Comparison of ENCODE assay signal across 21 cellular contexts in the genomic region with DNA sequence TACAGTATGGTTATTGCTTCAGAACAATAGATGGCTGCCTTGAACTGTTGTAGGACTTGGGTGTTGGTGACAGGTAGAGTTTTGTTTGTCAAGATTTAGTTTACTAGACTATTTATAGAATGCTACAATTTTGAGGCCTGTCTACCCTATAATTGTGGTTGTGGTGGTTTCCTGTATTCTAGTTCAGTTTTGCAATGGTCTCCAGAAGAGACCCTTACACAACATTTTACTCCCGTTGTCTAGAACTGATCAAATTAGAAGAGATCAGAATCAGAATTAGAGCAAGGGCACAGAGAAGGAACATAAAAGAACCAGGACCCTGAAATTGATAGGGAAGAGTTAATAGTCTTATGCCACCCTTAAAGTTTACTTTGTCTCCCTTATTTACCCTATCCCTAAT. TPM values are rescaled to one million over a fixed set of nuclear protein-coding genes. Genes with fewer than 3 reads are reported as not detected.
DNase-seq lines count a peak whose midpoint lies in the region; ATAC-seq and TF ChIP-seq lines count a peak whose summit lies in the region.
"Had no signal": no experiment of that assay in that cellular context is flagged by ENCODE, and none has a peak within 500 bp of the region (broad histone marks: within the 10 kb centered on the region; RNA-seq: fewer than 3 reads in every experiment).

No MANE protein-coding gene starts in this region.

- no peak overlapping the region for H3K4me3 Mint-ChIP-seq in activated T-cell treated with anti-CD3 and anti-CD28 coated beads, Interleukin-2, amount 50 U/mL, for 72 hours

- no peak for TF ChIP-seq EP300 in tibial nerve (IDR thresholded peaks at IDR 0.05)

- peaks cover 0 to 52% (median 3%) of the 10 kb centered on the region in 4 donors for H3K4me1 ChIP-seq in tibial nerve
- H3K4me1 ChIP-seq: parathyroid adenoma had no signal

- CTCF ChIA-PET in HEK293T (lab: Yijun Ruan, JAX) = no interaction called here

- H3K27ac Mint-ChIP-seq in activated T-cell treated with anti-CD3 and anti-CD28 coated beads, Interleukin-2, amount 50 U/mL, for 72 hours = peak overlapping the region; percentile 75

- no peaks in the 10 kb centered on the region for H3K9me3 ChIP-seq in tibial nerve

- H3K9me3 Mint-ChIP-seq in activated T-cell treated with anti-CD3 and anti-CD28 coated beads, Interleukin-2, amount 50 U/mL, for 72 hours = no peaks in the 10 kb centered on the region

- H3K36me3 ChIP-seq in tibial nerve = peaks cover 0 to 90% (median 6%) of the 10 kb centered on the region in 3 donors

- no peaks in the 10 kb centered on the region for H3K27me3 Mint-ChIP-seq in activated T-cell treated with anti-CD3 and anti-CD28 coated beads, Interleukin-2, amount 50 U/mL, for 72 hours (ENCODE audit: low read depth)

- no peak for ATAC-seq in activated T-cell treated with anti-CD3 and anti-CD28 coated beads, Interleukin-2, amount 50 U/mL, for 72 hours (replicated peaks in 1 of 2)
- ATAC-seq: left lobe of liver had no signal

- H3K27me3 ChIP-seq in dorsolateral prefrontal cortex (no peaks in the 10 kb centered on the region), tibial nerve (no peaks in the 10 kb centered on the region)

- POLR2A ChIA-PET in HEK293T (lab: Yijun Ruan, JAX) = no interaction called here

- peaks cover 12% of the 10 kb centered on the region for H3K4me1 Mint-ChIP-seq in activated T-cell treated with anti-CD3 and anti-CD28 coated beads, Interleukin-2, amount 50 U/mL, for 72 hours (ENCODE audit: low read depth)

- H3K4me3 ChIP-seq in dorsolateral prefrontal cortex (no peak overlapping the region), tibial nerve (no peak overlapping the region)
- H3K4me3 ChIP-seq: GM23248, K562, skin epidermis had no signal

- peak overlapping the region in 52 of 59 donors; percentile 1 to 91 (median 70) for H3K27ac ChIP-seq in dorsolateral prefrontal cortex
- H3K27ac ChIP-seq in tibial nerve = peak overlapping the region in 3 of 4 donors; percentile 20 to 89 (median 67)
- H3K27ac ChIP-seq: parathyroid adenoma had no signal

- 60 to 68% methylated on average over 1 of the region's 1 CpG for WGBS in tibial nerve, 2 donors

- intact Hi-C loops in dorsolateral prefrontal cortex (cut with DNase I) = loop anchor here in 1 of 2 donors (2.0 kb wide), 1 partner anchor 63 kb away; no protein-coding TSS in a partner anchor

- no peak for TF ChIP-seq POLR2A in tibial nerve (IDR thresholded peaks at IDR 0.05)

- no peak for TF ChIP-seq CTCF in dorsolateral prefrontal cortex (IDR thresholded peaks at IDR 0.05 in 54 of 56, conservative IDR thresholded peaks at IDR 0.05 in 2 of 56; ENCODE audit: low read depth in 1 of 56, partially characterized antibody in 56 of 56)
- no peak for TF ChIP-seq CTCF in tibial nerve (IDR thresholded peaks at IDR 0.05)
- no peak for TF ChIP-seq CTCF in GM10266 (IDR thresholded peaks at IDR 0.05; ENCODE audit: control insufficient read depth, insufficient read depth, low read depth, missing control alignments)

- no peak for DNase-seq in activated T-cell treated with anti-CD3 and anti-CD28 coated beads, Interleukin-2, amount 50 U/mL, for 72 hours
- DNase-seq in activated T-cell treated with anti-CD3 and anti-CD28 coated beads for 4 hours (no peak), NOMO-1 treated with dmso at 0.1 percent for 144 hours (lab: John Stamatoyannopoulos, UW; ENCODE audit: unreplicated experiment) (peak; percentile 56), dorsolateral prefrontal cortex (no peak), tibial nerve (ENCODE audit: low spot score in 2 of 2) (no peak), GM10266 (ENCODE audit: extremely low spot score) (no peak), dermis blood vessel endothelial cell (no peak), HEK293T (ENCODE audit: extremely low spot score) (no peak)
- DNase-seq: ACHN; activated CD4-positive, alpha-beta T cell treated with anti-CD3 and anti-CD28 coated beads for 4 hours; COR-L47; foreskin fibroblast; GM23248; NCI-H1417 treated with DMSO at 0.1 percent for 48 hours; NCI-H2171 treated with DMSO at 0.1 percent for 48 hours; T-helper 9 cell; trophoblast cell had no signal

- H3K36me3 Mint-ChIP-seq in activated T-cell treated with anti-CD3 and anti-CD28 coated beads, Interleukin-2, amount 50 U/mL, for 72 hours (ENCODE audit: insufficient read depth in 2 of 2) = peaks cover 7 to 24% of the 10 kb centered on the region in 2 donors

TF ChIP-seq in HEK293T, 16 proteins besides CTCF, POLR2A, EP300 and RAD21:
- TF ChIP-seq LEF1 (IDR thresholded peaks at IDR 0.05; ENCODE audit: borderline replicate concordance) = no peak
- TF ChIP-seq, protein P1, sequence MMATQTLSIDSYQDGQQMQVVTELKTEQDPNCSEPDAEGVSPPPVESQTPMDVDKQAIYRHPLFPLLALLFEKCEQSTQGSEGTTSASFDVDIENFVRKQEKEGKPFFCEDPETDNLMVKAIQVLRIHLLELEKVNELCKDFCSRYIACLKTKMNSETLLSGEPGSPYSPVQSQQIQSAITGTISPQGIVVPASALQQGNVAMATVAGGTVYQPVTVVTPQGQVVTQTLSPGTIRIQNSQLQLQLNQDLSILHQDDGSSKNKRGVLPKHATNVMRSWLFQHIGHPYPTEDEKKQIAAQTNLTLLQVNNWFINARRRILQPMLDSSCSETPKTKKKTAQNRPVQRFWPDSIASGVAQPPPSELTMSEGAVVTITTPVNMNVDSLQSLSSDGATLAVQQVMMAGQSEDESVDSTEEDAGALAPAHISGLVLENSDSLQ (IDR thresholded peaks at IDR 0.05) = no peak
- TF ChIP-seq SP1 (IDR thresholded peaks at IDR 0.05) = no peak
- no peak for TF ChIP-seq L3MBTL2 (conservative IDR thresholded peaks at IDR 0.05)
- TF ChIP-seq ARNT (IDR thresholded peaks at IDR 0.05) = no peak
- TF ChIP-seq FOXM1 (IDR thresholded peaks at IDR 0.05; ENCODE audit: borderline replicate concordance) = no peak
- TF ChIP-seq ELF4 (IDR thresholded peaks at IDR 0.05) = no peak
- TF ChIP-seq NFRKB (IDR thresholded peaks at IDR 0.05) = no peak
- TF ChIP-seq CTBP1 (IDR thresholded peaks at IDR 0.05; ENCODE audit: borderline replicate concordance) = no peak
- no peak for TF ChIP-seq HDGF (IDR thresholded peaks at IDR 0.05; ENCODE audit: borderline replicate concordance)
- TF ChIP-seq SUZ12 (IDR thresholded peaks at IDR 0.05) = no peak
- no peak for TF ChIP-seq FOXA1 (IDR thresholded peaks at IDR 0.05)

RNA-seq across cellular contexts. Expression of a gene that starts 11.2 kb away (rescaled TPM):
- 1 to 10 TPM; 3.6 to 3.8 TPM for total RNA-seq in activated T-cell treated with anti-CD3 and anti-CD28 coated beads, Interleukin-2, amount 50 U/mL, for 72 hours
- 100 to 1,000 TPM in 117 of 120 experiments, 10 to 100 TPM in 3; 68.2 to 983 (median 256) TPM for total RNA-seq in dorsolateral prefrontal cortex
- total RNA-seq in tibial nerve = 100 to 1,000 TPM; 299 to 365 (median 323) TPM
- total RNA-seq in dermis blood vessel endothelial cell = 38.8 and 47.8 TPM in 2 replicates

RNA-seq across cellular contexts. Expression of a gene that starts 24.0 kb away (rescaled TPM):
- 100 to 1,000 TPM; 170 to 180 TPM for total RNA-seq in activated T-cell treated with anti-CD3 and anti-CD28 coated beads, Interleukin-2, amount 50 U/mL, for 72 hours
- total RNA-seq in dorsolateral prefrontal cortex (100 to 1,000 TPM in 36 of 120 experiments, 10 to 100 TPM in 84; 67.9 to 122 (median 95.9) TPM), tibial nerve (10 to 100 TPM; 74.3 to 94.8 (median 88.5) TPM), dermis blood vessel endothelial cell (102 and 180 TPM in 2 replicates)

RNA-seq across cellular contexts. Expression of a gene that starts 30.5 kb away (rescaled TPM):
- total RNA-seq in activated T-cell treated with anti-CD3 and anti-CD28 coated beads, Interleukin-2, amount 50 U/mL, for 72 hours = 10 to 100 TPM; 20.7 to 32.3 TPM
- total RNA-seq in dorsolateral prefrontal cortex (10 to 100 TPM; 28.5 to 49.1 (median 37.4) TPM), tibial nerve (10 to 100 TPM; 30.3 to 44.4 (median 35.4) TPM), dermis blood vessel endothelial cell (18.7 and 23.3 TPM in 2 replicates)
